In the genomic region with DNA sequence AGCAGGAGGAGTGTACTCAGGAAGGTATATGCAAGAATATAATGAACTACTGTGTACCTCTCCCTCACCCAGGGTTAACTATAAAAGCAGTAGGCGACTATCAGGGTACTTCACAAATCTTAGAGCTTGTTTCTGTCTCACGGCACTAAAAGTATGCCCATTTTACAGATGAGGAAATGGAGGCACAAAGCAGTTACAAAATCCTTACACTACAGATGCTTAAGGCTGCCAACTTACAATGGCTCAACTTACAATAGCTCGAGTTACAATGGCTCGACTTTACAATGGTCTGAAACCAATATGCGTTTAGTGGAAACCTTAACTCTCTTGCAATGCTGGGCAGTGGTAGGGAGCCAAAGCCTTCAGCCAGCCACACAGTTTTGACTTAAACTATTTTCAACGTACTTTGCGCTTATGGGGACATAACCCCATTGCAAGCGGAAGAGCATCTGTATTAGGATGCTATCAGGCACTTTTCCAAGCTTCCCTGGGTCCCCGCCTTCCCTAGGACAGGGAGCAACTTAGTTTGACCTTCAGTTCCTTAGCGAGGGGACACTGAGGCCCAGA, we compare ENCODE assay signal across 18 cellular contexts. TPM values are rescaled to one million over a fixed set of nuclear protein-coding genes. Genes with fewer than 3 reads are reported as not detected.
DNase-seq lines count a peak whose midpoint lies in the region; ATAC-seq, FAIRE-seq and TF ChIP-seq lines count a peak whose summit lies in the region.
"Had no signal": no experiment of that assay in that cellular context is flagged by ENCODE, and none has a peak within 500 bp of the region (broad histone marks: within the 10 kb centered on the region; RNA-seq: fewer than 3 reads in every experiment).

No MANE protein-coding gene starts in this region.

- no peak for TF ChIP-seq RAD21 in GM12878 (IDR thresholded peaks at IDR 0.05; ENCODE audit: insufficient read depth, low read depth, low read length)

- CTCF ChIA-PET in GM12878 (lab: Yijun Ruan, JAX), result interaction anchor here (0.6 to 5.0 kb wide), 5 partner anchors 8 to 102 kb away, joined by 3 to 32 read pairs (median 4); a partner anchor contains a TSS

- H3K4me2 ChIP-seq in GM12878 (ENCODE audit: control insufficient read depth, insufficient read depth), result peak overlapping the region; percentile 97
- H3K4me2 ChIP-seq: KMS-11 had no signal

- intact Hi-C loops in GM12878 (cut with micrococcal nuclease; ENCODE audit: unreplicated experiment), result no loop called here

- no peaks in the 10 kb centered on the region for H4K20me1 ChIP-seq in GM12878 (ENCODE audit: control insufficient read depth, insufficient read depth)

- peak overlapping the region; percentile 88 for H3K9ac ChIP-seq in GM12878 (ENCODE audit: control insufficient read depth, insufficient read depth, low read length)
- H3K9ac ChIP-seq: KMS-11 had no signal

- 85% methylated on average over 10 of the region's 10 CpGs for WGBS in GM12878 (ENCODE audit: insufficient coverage, insufficient replicate concordance, low lambda C conversion rate, missing lambda C conversion rate)

- no peak for DNase-seq in GM06990 (ENCODE audit: extremely low read depth, insufficient read length)
- no peak for DNase-seq in GM12892 (ENCODE audit: insufficient read length)
- no peak for DNase-seq in GM12878 (ENCODE audit: low read depth, low spot score)
- no peak for DNase-seq in middle frontal gyrus (ENCODE audit: extremely low spot score, low spot score)
- DNase-seq: DND-41; H9; NCI-H1436 treated with DMSO at 0.1 percent for 48 hours; NCI-H2029 treated with DMSO at 0.1 percent for 48 hours; NCI-H446 treated with DMSO at 0.1 percent for 48 hours; NK-92 treated with Interleukin-12 subunit alpha and Interleukin-12 subunit beta, amount 100 ng/mL, for 24 hours had no signal

- ATAC-seq in GM12878 (no peak), HG02759 (IDR thresholded peaks at IDR 0.05; ENCODE audit: unreplicated experiment) (no peak), HG02610 (IDR thresholded peaks at IDR 0.05; ENCODE audit: unreplicated experiment) (no peak)

- peak overlapping the region; percentile 81 for H3K4me3 ChIP-seq in GM06990 (replicated peaks; ENCODE audit: low read depth, low read length)
- H3K4me3 ChIP-seq in GM12878, result peak overlapping the region; percentile 100
- H3K4me3 ChIP-seq: A549 had no signal

- peak overlapping the region; percentile 94 for H3K27ac ChIP-seq in GM12878 (ENCODE audit: control insufficient read depth, insufficient read depth)
- H3K27ac ChIP-seq: A549, C4-2B, KMS-11 had no signal

- FAIRE-seq in GM12892 (lab: Jason Lieb, UNC) (peak; percentile 85), GM12878 (lab: Jason Lieb, UNC) (no peak)
- FAIRE-seq: A549, G401.6 had no signal

- H3K27me3 ChIP-seq in GM06990 (replicated peaks; ENCODE audit: control insufficient read depth, insufficient read depth, low read length) (no peaks in the 10 kb centered on the region), GM12878 (replicated peaks in 1 of 2; ENCODE audit: control insufficient read depth in 2 of 2, insufficient read depth in 2 of 2, low read length in 1 of 2) (no peaks in the 10 kb centered on the region)

- H3K4me1 ChIP-seq in GM12878 (ENCODE audit: control insufficient read depth, insufficient read depth, low read length), result peaks cover 41% of the 10 kb centered on the region
- H3K4me1 ChIP-seq: A549 had no signal

- no peak for TF ChIP-seq CTCF in GM06990 (IDR thresholded peaks at IDR 0.05; ENCODE audit: insufficient read depth, low read length, poor library complexity, severe bottlenecking)
- no peak for TF ChIP-seq CTCF in GM12878 (IDR thresholded peaks at IDR 0.05 in 2 of 3, conservative IDR thresholded peaks at IDR 0.05 in 1 of 3; ENCODE audit: control insufficient read depth in 2 of 3, extremely low read depth in 1 of 3, insufficient read depth in 1 of 3, low read depth in 3 of 3, low read length in 3 of 3)

- H3K79me2 ChIP-seq in GM12878 (ENCODE audit: control insufficient read depth, insufficient read depth, low read length), result peaks cover 81% of the 10 kb centered on the region

- H2AFZ ChIP-seq in GM12878 (ENCODE audit: control insufficient read depth, low read depth, low read length), result no peak overlapping the region

- no TSS peak for BruUV-seq in GM12878 (replicated peaks; lab: Mats Ljungman, UMichigan)

- in situ Hi-C loops in GM12878 (cut with MboI), result no loop called here

- peaks cover 3% of the 10 kb centered on the region; the same call in 1 of the 3 replicates for H3K9me3 ChIP-seq in GM12878 (replicated peaks; ENCODE audit: control insufficient read depth, insufficient read depth, low read length)
- H3K9me3 ChIP-seq: A549 had no signal

- TF ChIP-seq EP300 in GM12878 (IDR thresholded peaks at IDR 0.05; ENCODE audit: borderline replicate concordance in 1 of 2, control insufficient read depth in 1 of 2, low read depth in 2 of 2, low read length in 2 of 2), result no peak

- SMC1A ChIA-PET in GM12878 (lab: Charles Lee; ENCODE audit: uncharacterized antibody, unreplicated experiment), result interaction anchor here (1.0 to 5.5 kb wide), 5 partner anchors 7 to 27 kb away, joined by 3 to 26 read pairs (median 4); a partner anchor contains a TSS

- POLR2A ChIA-PET in GM12878 (lab: Charles Lee), result interaction anchor here (0.5 to 2.0 kb wide), 5 partner anchors 9 to 318 kb away, joined by 3 to 10 read pairs (median 3); a partner anchor contains a TSS

- no peak for TF ChIP-seq POLR2A in GM12892 (IDR thresholded peaks at IDR 0.05; ENCODE audit: low read depth, low read length)
- no peak for TF ChIP-seq POLR2A in GM12878 (IDR thresholded peaks at IDR 0.05; ENCODE audit: low read depth, low read length)

- H3K36me3 ChIP-seq in GM06990 (ENCODE audit: control insufficient read depth, insufficient read depth, low read length), result peaks cover 46% of the 10 kb centered on the region
- peaks cover 7 to 21% of the 10 kb centered on the region in 2 experiments; a peak in 3 of 4 replicates for H3K36me3 ChIP-seq in GM12878 (ENCODE audit: control insufficient read depth in 2 of 2, insufficient read depth in 2 of 2, low read length in 1 of 2)

- RAD21 ChIA-PET in GM12878 (lab: Charles Lee; ENCODE audit: unreplicated experiment), result interaction anchor here (0.9 to 2.9 kb wide), 9 partner anchors 8 to 515 kb away, joined by 3 to 19 read pairs (median 4); a partner anchor contains a TSS

RNA-seq across cellular contexts. Expression of a gene that starts 4.1 kb away (rescaled TPM):
- 274 TPM for polyA plus RNA-seq in GM12892 (2012; ENCODE audit: missing spikeins)
- total RNA-seq in GM12878 (2013; cell fraction: nucleolus; rRNA removed), result 564 and 607 TPM in 2 replicates
- total RNA-seq in GM12878 (2014; rRNA removed), result 351 and 365 TPM in 2 replicates
- 218 and 223 TPM in 2 replicates for total RNA-seq in GM12878 (2014; rRNA removed; fragmentation: Illumina TruSeq; extraction: Trizol)
- total RNA-seq in GM12878 (2021), result 359 and 362 TPM in 2 replicates
- polyA plus RNA-seq in GM12878 (2011; ENCODE audit: low read depth), result 318 TPM
- 170 and 363 TPM in 2 replicates for polyA plus RNA-seq in GM12878 (2011; rRNA removed)
- 431 and 568 TPM in 2 replicates for polyA plus RNA-seq in GM12878 (2011; cell fraction: cytosol; rRNA removed)
- 453 and 458 TPM in 2 replicates for polyA plus RNA-seq in GM12878 (2011; cell fraction: nucleus; rRNA removed)
- 547 and 639 TPM in 2 replicates for polyA plus RNA-seq in GM12878 (2012)
- 155 and 247 TPM in 2 replicates for polyA plus RNA-seq in GM12878 (2014; fragmentation: Illumina TruSeq; extraction: Trizol)
- 10 to 100 TPM; 44.0 to 53.3 TPM for polyA plus RNA-seq in GM12878 (2014; fragmentation: Nextera tagmentation; extraction: Ambion mirVana)
- 424 and 451 TPM in 2 replicates for polyA plus RNA-seq in GM12878 (2014; rRNA removed)
- polyA plus RNA-seq in GM12878 (2016; fragmentation: Nextera tagmentation; extraction: Ambion mirVana), result 100 to 1,000 TPM; 214 to 235 TPM
- 176 and 326 TPM in 2 replicates for polyA minus RNA-seq in GM12878 (2011; rRNA and poly(A)+ RNA removed)
- polyA minus RNA-seq in GM12878 (2011; cell fraction: cytosol; rRNA and poly(A)+ RNA removed), result 118 and 125 TPM in 2 replicates
- polyA minus RNA-seq in GM12878 (2011; cell fraction: nucleus; rRNA and poly(A)+ RNA removed), result 98.0 and 111 TPM in 2 replicates
- total RNA-seq: H9, M059J had no signal
- polyA plus RNA-seq: A549 had no signal

RNA-seq across cellular contexts. Expression of a gene that starts 17.2 kb away (rescaled TPM):
- polyA plus RNA-seq in GM12892 (2012; ENCODE audit: missing spikeins), result 46.2 TPM
- 23.6 and 30.6 TPM in 2 replicates for total RNA-seq in GM12878 (2013; cell fraction: nucleolus; rRNA removed)
- total RNA-seq in GM12878 (2014; rRNA removed) (139 and 157 TPM in 2 replicates), GM12878 (2014; rRNA removed; fragmentation: Illumina TruSeq; extraction: Trizol) (35.6 and 49.6 TPM in 2 replicates), GM12878 (2021) (168 and 181 TPM in 2 replicates)
- 30.0 TPM for polyA plus RNA-seq in GM12878 (2011; ENCODE audit: low read depth)
- polyA plus RNA-seq in GM12878 (2011; rRNA removed) (20.7 and 58.1 TPM in 2 replicates), GM12878 (2014; fragmentation: Illumina TruSeq; extraction: Trizol) (0.78 and 7.1 TPM in 2 replicates), GM12878 (2014; fragmentation: Nextera tagmentation; extraction: Ambion mirVana) (10 to 100 TPM in 1 of 2 experiments, 1 to 10 TPM in 1; 4.2 to 22.5 TPM), GM12878 (2014; rRNA removed) (120 and 182 TPM in 2 replicates), GM12878 (2016; fragmentation: Nextera tagmentation; extraction: Ambion mirVana) (100 to 1,000 TPM; 197 to 210 TPM)
- 26.7 and 76.7 TPM in 2 replicates for polyA plus RNA-seq in GM12878 (2011; cell fraction: cytosol; rRNA removed)
- polyA plus RNA-seq in GM12878 (2011; cell fraction: nucleus; rRNA removed), result 40.0 and 59.6 TPM in 2 replicates
- polyA plus RNA-seq in GM12878 (2012), result 129 and 198 TPM in 2 replicates
- polyA minus RNA-seq in GM12878 (2011; rRNA and poly(A)+ RNA removed), result 60.6 and 61.7 TPM in 2 replicates
- polyA minus RNA-seq in GM12878 (2011; cell fraction: cytosol; rRNA and poly(A)+ RNA removed), result 34.7 and 43.8 TPM in 2 replicates
- 5.2 and 20.9 TPM in 2 replicates for polyA minus RNA-seq in GM12878 (2011; cell fraction: nucleus; rRNA and poly(A)+ RNA removed)

RNA-seq across cellular contexts. Expression of a gene that starts 20.9 kb away (rescaled TPM):
- not detected for polyA plus RNA-seq in GM12892 (2012; ENCODE audit: missing spikeins)
- total RNA-seq in GM12878 (2013; cell fraction: nucleolus; rRNA removed), result not detected in 2 replicates
- total RNA-seq in GM12878 (2014; rRNA removed), result 0.16 and 0.23 TPM in 2 replicates
- 0.13 TPM in 1 of 2 replicates, not detected in the other for total RNA-seq in GM12878 (2014; rRNA removed; fragmentation: Illumina TruSeq; extraction: Trizol)
- 0.26 and 0.48 TPM in 2 replicates for total RNA-seq in GM12878 (2021)
- polyA plus RNA-seq in GM12878 (2011; ENCODE audit: low read depth), result not detected
- polyA plus RNA-seq in GM12878 (2011; rRNA removed), result 0.08 TPM in 1 of 2 replicates, not detected in the other
- polyA plus RNA-seq in GM12878 (2011; cell fraction: cytosol; rRNA removed), result 0.08 and 0.25 TPM in 2 replicates
- 0.10 and 0.23 TPM in 2 replicates for polyA plus RNA-seq in GM12878 (2011; cell fraction: nucleus; rRNA removed)
- not detected in 2 replicates for polyA plus RNA-seq in GM12878 (2012)
- 0.37 TPM in 1 of 2 replicates, not detected in the other for polyA plus RNA-seq in GM12878 (2014; fragmentation: Illumina TruSeq; extraction: Trizol)
- polyA plus RNA-seq in GM12878 (2014; fragmentation: Nextera tagmentation; extraction: Ambion mirVana), result under 1 TPM; 0.26 to 0.55 TPM
- polyA plus RNA-seq in GM12878 (2014; rRNA removed), result 0.26 and 0.33 TPM in 2 replicates
- under 1 TPM in 1 of 2 experiments, not detected in 1; 0.09 TPM for polyA plus RNA-seq in GM12878 (2016; fragmentation: Nextera tagmentation; extraction: Ambion mirVana)
- 0.72 TPM in 1 of 2 replicates, not detected in the other for polyA minus RNA-seq in GM12878 (2011; rRNA and poly(A)+ RNA removed)
- polyA minus RNA-seq in GM12878 (2011; cell fraction: cytosol; rRNA and poly(A)+ RNA removed), result not detected in 2 replicates
- not detected in 2 replicates for polyA minus RNA-seq in GM12878 (2011; cell fraction: nucleus; rRNA and poly(A)+ RNA removed)
- total RNA-seq: H9, M059J had no signal

RNA-seq across cellular contexts. Expression of a gene that starts 29.0 kb away (rescaled TPM):
- not detected for polyA plus RNA-seq in GM12892 (2012; ENCODE audit: missing spikeins)
- not detected in 2 replicates for total RNA-seq in GM12878 (2013; cell fraction: nucleolus; rRNA removed)
- total RNA-seq in GM12878 (2014; rRNA removed) (not detected in 2 replicates), GM12878 (2014; rRNA removed; fragmentation: Illumina TruSeq; extraction: Trizol) (not detected in 2 replicates), GM12878 (2021) (not detected in 2 replicates)
- not detected for polyA plus RNA-seq in GM12878 (2011; ENCODE audit: low read depth)
- polyA plus RNA-seq in GM12878 (2011; rRNA removed) (not detected in 2 replicates), GM12878 (2014; fragmentation: Illumina TruSeq; extraction: Trizol) (0.26 TPM in 1 of 2 replicates, not detected in the other), GM12878 (2014; fragmentation: Nextera tagmentation; extraction: Ambion mirVana) (not detected), GM12878 (2014; rRNA removed) (not detected in 2 replicates), GM12878 (2016; fragmentation: Nextera tagmentation; extraction: Ambion mirVana) (not detected)
- not detected in 2 replicates for polyA plus RNA-seq in GM12878 (2011; cell fraction: cytosol; rRNA removed)
- not detected in 2 replicates for polyA plus RNA-seq in GM12878 (2011; cell fraction: nucleus; rRNA removed)
- not detected in 2 replicates for polyA plus RNA-seq in GM12878 (2012)
- not detected in 2 replicates for polyA minus RNA-seq in GM12878 (2011; rRNA and poly(A)+ RNA removed)
- not detected in 2 replicates for polyA minus RNA-seq in GM12878 (2011; cell fraction: cytosol; rRNA and poly(A)+ RNA removed)
- not detected in 2 replicates for polyA minus RNA-seq in GM12878 (2011; cell fraction: nucleus; rRNA and poly(A)+ RNA removed)
- total RNA-seq: H9, M059J, OCI-LY7 had no signal
- polyA plus RNA-seq: A549 had no signal

RNA-seq across cellular contexts. Expression of a gene that starts 34.1 kb away (rescaled TPM):
- polyA plus RNA-seq in GM12892 (2012; ENCODE audit: missing spikeins), result 0.25 TPM
- total RNA-seq in GM12878 (2013; cell fraction: nucleolus; rRNA removed), result not detected in 2 replicates
- not detected in 2 replicates for total RNA-seq in GM12878 (2014; rRNA removed)
- total RNA-seq in GM12878 (2014; rRNA removed; fragmentation: Illumina TruSeq; extraction: Trizol), result not detected in 2 replicates
- total RNA-seq in GM12878 (2021), result not detected in 2 replicates
- polyA plus RNA-seq in GM12878 (2011; ENCODE audit: low read depth), result not detected
- polyA plus RNA-seq in GM12878 (2011; rRNA removed), result not detected in 2 replicates
- polyA plus RNA-seq in GM12878 (2011; cell fraction: cytosol; rRNA removed), result 0.05 and 0.09 TPM in 2 replicates
- not detected in 2 replicates for polyA plus RNA-seq in GM12878 (2011; cell fraction: nucleus; rRNA removed)
- not detected in 2 replicates for polyA plus RNA-seq in GM12878 (2012)
- 0.04 TPM in 1 of 2 replicates, not detected in the other for polyA plus RNA-seq in GM12878 (2014; fragmentation: Illumina TruSeq; extraction: Trizol)
- not detected for polyA plus RNA-seq in GM12878 (2014; fragmentation: Nextera tagmentation; extraction: Ambion mirVana)
- polyA plus RNA-seq in GM12878 (2014; rRNA removed), result not detected in 2 replicates
- not detected for polyA plus RNA-seq in GM12878 (2016; fragmentation: Nextera tagmentation; extraction: Ambion mirVana)
- polyA minus RNA-seq in GM12878 (2011; rRNA and poly(A)+ RNA removed), result not detected in 2 replicates
- not detected in 2 replicates for polyA minus RNA-seq in GM12878 (2011; cell fraction: cytosol; rRNA and poly(A)+ RNA removed)
- not detected in 2 replicates for polyA minus RNA-seq in GM12878 (2011; cell fraction: nucleus; rRNA and poly(A)+ RNA removed)
- total RNA-seq: H9, M059J, OCI-LY7 had no signal
- polyA plus RNA-seq: A549 had no signal
